ENCODE assay signal across 21 cellular contexts in the genomic region with DNA sequence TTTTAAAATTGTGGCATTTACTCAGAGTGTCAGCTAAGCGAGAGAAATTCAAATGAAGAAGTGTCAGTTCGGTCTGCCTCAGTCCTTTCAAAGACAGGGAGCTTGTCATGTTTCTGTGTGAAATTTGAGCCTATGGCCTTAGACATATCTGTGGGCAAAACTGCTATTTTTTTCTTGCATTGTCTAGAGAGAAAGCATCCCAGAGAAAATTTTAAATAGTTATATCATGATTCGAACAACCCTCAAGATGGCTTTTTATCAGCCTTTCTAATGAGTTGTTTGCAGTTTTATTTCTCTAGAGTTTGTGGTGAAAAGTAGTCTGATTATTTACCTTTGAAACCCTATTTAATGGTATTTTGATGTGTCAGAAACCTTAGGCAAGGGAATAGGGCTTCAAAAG. TPM values are rescaled to one million over a fixed set of nuclear protein-coding genes. Genes with fewer than 3 reads are reported as not detected.
DNase-seq lines count a peak whose midpoint lies in the region; TF ChIP-seq lines count a peak whose summit lies in the region.
"Had no signal": no experiment of that assay in that cellular context is flagged by ENCODE, and none has a peak within 500 bp of the region (broad histone marks: within the 10 kb centered on the region; RNA-seq: fewer than 3 reads in every experiment).

No MANE protein-coding gene starts in this region.

- DNase-seq in HFFc6 = no peak
- peak; percentile 3 for DNase-seq in amniotic stem cell (lab: John Stamatoyannopoulos, UW)
- DNase-seq in endodermal cell = no peak
- DNase-seq in osteocyte (ENCODE audit: extremely low spot score, unreplicated experiment) = no peak
- DNase-seq in stimulated activated CD4-positive, alpha-beta T cell treated with anti-CD3 and anti-CD28 coated beads, Interleukin-4, amount 100 ng/mL, for 24 hours = no peak
- DNase-seq in trophoblast cell = no peak
- DNase-seq in NOMO-1 (lab: John Stamatoyannopoulos, UW; ENCODE audit: unreplicated experiment in 2 of 2) = no peak
- DNase-seq in NCI-H2029 treated with DMSO at 0.1 percent for 48 hours (lab: John Stamatoyannopoulos, UW) = no peak
- DNase-seq: CD8-positive, alpha-beta memory T cell; DMS79 treated with DMSO at 0.1 percent for 48 hours; GDM1; NCI-H1048; NCI-H1436 treated with DMSO at 0.1 percent for 48 hours; NCI-H2107; NCI-H446; NCI-H82 had no signal

- H3K23ac ChIP-seq in trophoblast cell (ENCODE audit: low read length) = no peak overlapping the region

- H2AFZ ChIP-seq in trophoblast cell (ENCODE audit: insufficient read depth, low read length, poor library complexity) = no peak overlapping the region
- H2AFZ ChIP-seq: GM23338 had no signal

- no peak overlapping the region for H3K4me2 ChIP-seq in trophoblast cell (ENCODE audit: low read length)
- H3K4me2 ChIP-seq: GM23338, KMS-11 had no signal

- H3K4ac ChIP-seq in trophoblast cell (ENCODE audit: low read depth, low read length) = no peak overlapping the region

- no peak overlapping the region for H2BK120ac ChIP-seq in trophoblast cell (ENCODE audit: insufficient read depth, low read length, poor library complexity)

- H3K9me3 Mint-ChIP-seq in HFFc6 (peaks cover 4% of the 10 kb centered on the region; the same call in 1 of the 2 replicates), endodermal cell (no peaks in the 10 kb centered on the region), osteocyte (ENCODE audit: unreplicated experiment) (peaks cover 9% of the 10 kb centered on the region)

- H3K9ac ChIP-seq in endodermal cell (ENCODE audit: extremely low read depth, low read length, poor library complexity, severe bottlenecking) (no peak overlapping the region), trophoblast cell (ENCODE audit: low read length) (no peak overlapping the region)
- H3K9ac ChIP-seq: KMS-11 had no signal

- no peak overlapping the region for H3K4me3 Mint-ChIP-seq in HFFc6
- no peak overlapping the region for H3K4me3 Mint-ChIP-seq in endodermal cell
- H3K4me3 Mint-ChIP-seq in osteocyte (ENCODE audit: unreplicated experiment) = no peak overlapping the region
- H3K4me3 Mint-ChIP-seq: CD8-positive, alpha-beta memory T cell; GM23338 had no signal

- H3K36me3 ChIP-seq in endodermal cell (ENCODE audit: control insufficient read depth, insufficient read depth, low read length) = no peaks in the 10 kb centered on the region
- H3K36me3 ChIP-seq in trophoblast cell (ENCODE audit: control insufficient read depth in 1 of 2, insufficient read depth in 2 of 2, low read length in 2 of 2) = no peaks in the 10 kb centered on the region
- H3K36me3 ChIP-seq: SJSA1 had no signal

- H4K12ac ChIP-seq in trophoblast cell (ENCODE audit: low read depth, low read length) = no peak overlapping the region

- no peak overlapping the region for H3K18ac ChIP-seq in trophoblast cell (ENCODE audit: low read length)

- WGBS in endodermal cell (ENCODE audit: insufficient coverage in 1 of 2, insufficient read length in 1 of 2), 2 experiments = 79 to 92% methylated on average over 2 to 3 of the region's 3 CpGs
- WGBS in trophoblast cell (ENCODE audit: extremely low coverage, insufficient coverage, insufficient read length) = no CpG with 5 or more reads among the region's 3 CpGs

- peaks cover 16% of the 10 kb centered on the region for H3K36me3 Mint-ChIP-seq in HFFc6 (ENCODE audit: low read depth)
- H3K36me3 Mint-ChIP-seq in endodermal cell (ENCODE audit: low read depth) = no peaks in the 10 kb centered on the region
- H3K36me3 Mint-ChIP-seq in osteocyte (ENCODE audit: unreplicated experiment) = peaks cover 10% of the 10 kb centered on the region
- H3K36me3 Mint-ChIP-seq: CD8-positive, alpha-beta memory T cell had no signal

- H4K91ac ChIP-seq in trophoblast cell (ENCODE audit: low read depth, low read length) = no peak overlapping the region

- H3K4me1 Mint-ChIP-seq in HFFc6 (ENCODE audit: low read depth) = peaks cover 46% of the 10 kb centered on the region
- H3K4me1 Mint-ChIP-seq in endodermal cell = no peaks in the 10 kb centered on the region
- peaks cover 38% of the 10 kb centered on the region for H3K4me1 Mint-ChIP-seq in osteocyte (ENCODE audit: unreplicated experiment)
- H3K4me1 Mint-ChIP-seq: CD8-positive, alpha-beta memory T cell; GM23338 had no signal

- H3K27ac ChIP-seq in endodermal cell (ENCODE audit: low read depth, low read length) (peak overlapping the region; percentile 3), trophoblast cell (ENCODE audit: low read depth, low read length) (no peak overlapping the region)
- H3K27ac ChIP-seq: KMS-11, SJSA1 had no signal

- no peaks in the 10 kb centered on the region for H3K27me3 Mint-ChIP-seq in HFFc6 (ENCODE audit: insufficient read depth)
- peaks cover 6% of the 10 kb centered on the region for H3K27me3 Mint-ChIP-seq in endodermal cell (ENCODE audit: insufficient read depth)
- H3K27me3 Mint-ChIP-seq in osteocyte (ENCODE audit: unreplicated experiment) = no peaks in the 10 kb centered on the region

- H2BK5ac ChIP-seq in trophoblast cell (ENCODE audit: low read depth, low read length, poor library complexity) = no peak overlapping the region

- TF ChIP-seq CTCF in HFFc6 (IDR thresholded peaks at IDR 0.05) = no peak
- no peak for TF ChIP-seq CTCF in endodermal cell (conservative IDR thresholded peaks at IDR 0.05)
- no peak for TF ChIP-seq CTCF in osteocyte (IDR thresholded peaks at IDR 0.05)

- H3K9me3 ChIP-seq in endodermal cell (ENCODE audit: control insufficient read depth, low read length) = no peaks in the 10 kb centered on the region
- no peaks in the 10 kb centered on the region for H3K9me3 ChIP-seq in trophoblast cell (ENCODE audit: insufficient read depth, low read depth, low read length)
- H3K9me3 ChIP-seq: SJSA1 had no signal

- H3K79me1 ChIP-seq in trophoblast cell (ENCODE audit: low read length) = no peaks in the 10 kb centered on the region

- peak overlapping the region; percentile 68 for H3K27ac Mint-ChIP-seq in HFFc6
- H3K27ac Mint-ChIP-seq in endodermal cell = no peak overlapping the region
- peak overlapping the region; percentile 84 for H3K27ac Mint-ChIP-seq in osteocyte (ENCODE audit: unreplicated experiment)
- H3K27ac Mint-ChIP-seq: GM23338 had no signal

- H3K4me1 ChIP-seq in endodermal cell (ENCODE audit: control insufficient read depth, insufficient read depth, low read length) = no peaks in the 10 kb centered on the region
- no peaks in the 10 kb centered on the region for H3K4me1 ChIP-seq in trophoblast cell (ENCODE audit: control insufficient read depth in 1 of 2, insufficient read depth in 2 of 2, low read length in 2 of 2)
- H3K4me1 ChIP-seq: SJSA1 had no signal

- H3K27me3 ChIP-seq in endodermal cell (ENCODE audit: control insufficient read depth, insufficient read depth, low read length, poor library complexity, severe bottlenecking) (no peaks in the 10 kb centered on the region), trophoblast cell (ENCODE audit: insufficient read depth, low read length) (no peaks in the 10 kb centered on the region)
- H3K27me3 ChIP-seq: SJSA1 had no signal

- H2BK12ac ChIP-seq in trophoblast cell (ENCODE audit: low read length) = no peak overlapping the region

- no peak overlapping the region for H3K4me3 ChIP-seq in endodermal cell (ENCODE audit: low read length)
- H3K4me3 ChIP-seq in trophoblast cell (ENCODE audit: low read depth, low read length) = no peak overlapping the region
- H3K4me3 ChIP-seq: GM23338, SJSA1 had no signal

- H3K79me2 ChIP-seq in trophoblast cell (ENCODE audit: control insufficient read depth, insufficient read depth, low read length, poor library complexity) = no peaks in the 10 kb centered on the region

- no peak overlapping the region for H3K14ac ChIP-seq in trophoblast cell (ENCODE audit: low read length)

- no peak overlapping the region for H2AK5ac ChIP-seq in trophoblast cell (ENCODE audit: low read length)

- H4K8ac ChIP-seq in trophoblast cell (ENCODE audit: low read depth, low read length) = no peak overlapping the region

RNA-seq across cellular contexts. Expression of gene KCNE4, which starts 50.2 kb away (rescaled TPM):
- 10 to 100 TPM in 1 of 6 experiments, 1 to 10 TPM in 5; 4.6 to 10.5 (median 5.0) TPM for total RNA-seq in HFFc6 (2021; fragmentation: NEBNext Ultra II Directional; extraction: Animal tissue kit (Norgen Biotek cat#: 25700))
- under 1 TPM in 1 of 2 donors, not detected in 1; 0.22 TPM for total RNA-seq in endodermal cell
- polyA plus RNA-seq in endodermal cell (2013, experiment 1 of 2) = 0.18 TPM
- 0.25 TPM for polyA plus RNA-seq in endodermal cell (2013, experiment 2 of 2)
- total RNA-seq in osteocyte = 3.5 and 3.7 TPM in 2 replicates
- 1.3 and 1.5 TPM in 2 replicates for polyA plus RNA-seq in trophoblast cell (2013)
- total RNA-seq: CD8-positive, alpha-beta memory T cell; GM23338; HepG2; MCF 10A had no signal
- polyA plus RNA-seq: CD8-positive, alpha-beta memory T cell; GM23338; HepG2 had no signal
